In the genomic region with DNA sequence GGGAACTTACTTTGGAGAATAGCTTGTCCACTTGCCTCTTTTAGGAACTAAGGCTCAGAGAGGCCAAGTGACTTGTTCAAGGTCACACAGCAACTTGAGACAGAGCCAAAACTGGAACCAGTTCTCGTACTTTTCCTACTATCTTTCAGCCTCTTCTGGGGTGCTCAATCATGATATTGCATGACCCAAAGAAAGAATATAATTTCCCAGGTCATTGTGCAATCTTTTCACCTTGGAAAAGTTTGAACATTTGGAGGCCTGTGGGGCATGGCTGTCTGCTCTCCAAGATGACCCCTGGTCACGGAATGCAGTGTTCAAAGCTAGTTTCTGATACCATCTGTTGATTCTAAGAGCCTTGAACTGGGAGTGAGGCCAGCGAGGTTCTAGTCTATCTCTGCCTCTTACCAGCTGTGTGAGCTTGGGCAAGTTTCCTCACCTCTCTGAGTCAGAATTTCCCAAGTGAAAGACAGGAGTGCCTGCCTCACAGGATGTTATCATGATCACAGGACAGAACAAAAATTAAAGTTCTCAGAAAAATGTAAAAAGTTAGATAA, we compare ENCODE assay signal across 10 cellular contexts.
DNase-seq lines count a peak whose midpoint lies in the region; ATAC-seq, FAIRE-seq and TF ChIP-seq lines count a peak whose summit lies in the region.
"Had no signal": no experiment of that assay in that cellular context is flagged by ENCODE, and none has a peak within 500 bp of the region (broad histone marks: within the 10 kb centered on the region; RNA-seq: fewer than 3 reads in every experiment).

No MANE protein-coding gene starts in this region.

- H4K20me1 ChIP-seq in HCT116 (ENCODE audit: insufficient read depth) (no peaks in the 10 kb centered on the region), SK-N-SH (ENCODE audit: insufficient read depth) (no peaks in the 10 kb centered on the region)

- H3K4me2 ChIP-seq in HCT116 (ENCODE audit: low read length) (no peak overlapping the region), SK-N-SH (peak overlapping the region; percentile 78)

- no peak overlapping the region for H2AFZ ChIP-seq in HCT116 (ENCODE audit: low read depth, low read length, poor library complexity, severe bottlenecking)
- H2AFZ ChIP-seq in SK-N-SH (ENCODE audit: low read depth), result no peak overlapping the region

- H3K4me1 Mint-ChIP-seq in stimulated activated effector memory CD8-positive, alpha-beta T cell treated with anti-CD3 and anti-CD28 coated beads, Interleukin-12 subunit alpha, Interleukin-12 subunit beta, amount 100 ng/mL, for 72 hours, result no peaks in the 10 kb centered on the region

- H3K36me3 Mint-ChIP-seq in stimulated activated effector memory CD8-positive, alpha-beta T cell treated with anti-CD3 and anti-CD28 coated beads, Interleukin-12 subunit alpha, Interleukin-12 subunit beta, amount 100 ng/mL, for 72 hours, result no peaks in the 10 kb centered on the region
- H3K36me3 Mint-ChIP-seq: activated CD4-positive, alpha-beta memory T cell treated with anti-CD3 and anti-CD28 coated beads for 36 hours had no signal

- H3K9me3 ChIP-seq in HCT116 (ENCODE audit: control insufficient read depth in 1 of 2, insufficient read depth in 1 of 2, low read depth in 1 of 2, low read length in 2 of 2) (no peaks in the 10 kb centered on the region), SK-N-SH (no peaks in the 10 kb centered on the region)

- no peak overlapping the region for H3K4me3 Mint-ChIP-seq in stimulated activated effector memory CD8-positive, alpha-beta T cell treated with anti-CD3 and anti-CD28 coated beads, Interleukin-12 subunit alpha, Interleukin-12 subunit beta, amount 100 ng/mL, for 72 hours
- H3K4me3 Mint-ChIP-seq: activated CD4-positive, alpha-beta memory T cell treated with anti-CD3 and anti-CD28 coated beads for 36 hours had no signal

- DNase-seq in HCT116 (ENCODE audit: low read depth, low spot score) (no peak), SK-N-SH (no peak), fibroblast of peridontal ligament (ENCODE audit: extremely low read depth) (peak; percentile 62), frontal cortex (ENCODE audit: low spot score in 2 of 2) (no peak), lower leg skin (ENCODE audit: low spot score in 2 of 2) (no peak)
- DNase-seq in stimulated activated effector memory CD8-positive, alpha-beta T cell treated with anti-CD3 and anti-CD28 coated beads, Interleukin-12 subunit alpha, Interleukin-12 subunit beta, amount 100 ng/mL, for 72 hours (ENCODE audit: low spot score in 2 of 2), result no peak
- DNase-seq: activated CD4-positive, alpha-beta memory T cell treated with anti-CD3 and anti-CD28 coated beads for 36 hours; amniotic stem cell; NCI-H187 had no signal

- no peak overlapping the region for H3K27ac Mint-ChIP-seq in stimulated activated effector memory CD8-positive, alpha-beta T cell treated with anti-CD3 and anti-CD28 coated beads, Interleukin-12 subunit alpha, Interleukin-12 subunit beta, amount 100 ng/mL, for 72 hours
- H3K27ac Mint-ChIP-seq: activated CD4-positive, alpha-beta memory T cell treated with anti-CD3 and anti-CD28 coated beads for 36 hours had no signal

- no TSS peak for BruUV-seq in HCT116 (replicated peaks; lab: Mats Ljungman, UMichigan)

- no peak for TF ChIP-seq RAD21 in HCT116 (IDR thresholded peaks at IDR 0.05; ENCODE audit: low read depth)
- TF ChIP-seq RAD21 in SK-N-SH (IDR thresholded peaks at IDR 0.05; ENCODE audit: low read length), result no peak

- RAD21 ChIA-PET in HCT116 (lab: Charles Lee; ENCODE audit: low non-redundant PET in 1 of 2, low total read pairs in 2 of 2, uncharacterized antibody in 2 of 2, unreplicated experiment in 2 of 2), result no interaction called here

- ATAC-seq in HCT116 (no peak), GM18907 (IDR thresholded peaks at IDR 0.05; ENCODE audit: unreplicated experiment) (no peak)
- peak; percentile 54 for ATAC-seq in stimulated activated effector memory CD8-positive, alpha-beta T cell treated with anti-CD3 and anti-CD28 coated beads, Interleukin-12 subunit alpha, Interleukin-12 subunit beta, amount 100 ng/mL, for 72 hours

- H3K79me2 ChIP-seq in HCT116 (ENCODE audit: insufficient read depth, low read length), result no peaks in the 10 kb centered on the region
- H3K79me2 ChIP-seq in SK-N-SH (ENCODE audit: insufficient read depth), result no peaks in the 10 kb centered on the region

- no peak for TF ChIP-seq POLR2A in HCT116 (IDR thresholded peaks at IDR 0.05; ENCODE audit: borderline replicate concordance, extremely low read depth, insufficient read depth, insufficient read length)
- no peak for TF ChIP-seq POLR2A in lower leg skin (IDR thresholded peaks at IDR 0.05)

- peak in 1 of 2 experiments; percentile 20; a peak in 1 of 4 replicates for TF ChIP-seq EP300 in SK-N-SH (IDR thresholded peaks at IDR 0.05; ENCODE audit: borderline replicate concordance in 1 of 2, low read depth in 1 of 2, low read length in 1 of 2)

- CTCF ChIA-PET in HCT116 (lab: Charles Lee), result no interaction called here
- CTCF ChIA-PET in SK-N-SH (lab: Yijun Ruan, JAX), result interaction anchor here (1.0 to 2.6 kb wide), 11 partner anchors 9 to 242 kb away, joined by 3 to 15 read pairs (median 5); no protein-coding TSS in a partner anchor

- POLR2A ChIA-PET in HCT116 (lab: Charles Lee) (no interaction called here), SK-N-SH (lab: Yijun Ruan, JAX) (interaction anchor here (1.6 to 1.8 kb wide), 2 partner anchors 17 to 20 kb away, joined by 6 to 9 read pairs; no protein-coding TSS in a partner anchor)

- H3K27me3 ChIP-seq in HCT116 (ENCODE audit: insufficient read depth, low read length) (no peaks in the 10 kb centered on the region), SK-N-SH (ENCODE audit: insufficient read depth) (no peaks in the 10 kb centered on the region)

- H3K27ac ChIP-seq in HCT116 (ENCODE audit: low read depth, low read length), result no peak overlapping the region
- H3K27ac ChIP-seq in SK-N-SH (ENCODE audit: low read depth in 2 of 2, low read length in 1 of 2), result peak overlapping the region; percentile 82 to 99

- peaks cover 32% of the 10 kb centered on the region for H3F3A ChIP-seq in SK-N-SH (replicated peaks; ENCODE audit: insufficient read depth)

- H3K9ac ChIP-seq in HCT116 (ENCODE audit: low read length), result no peak overlapping the region
- H3K9ac ChIP-seq in SK-N-SH, result peak overlapping the region; percentile 35; the same call in 1 of the 2 replicates

- TF ChIP-seq CTCF in HCT116 (IDR thresholded peaks at IDR 0.05 in 2 of 3, conservative IDR thresholded peaks at IDR 0.05 in 1 of 3; ENCODE audit: borderline replicate concordance in 1 of 3, insufficient read depth in 1 of 3, low read depth in 2 of 3, low read length in 2 of 3) (no peak), SK-N-SH (IDR thresholded peaks at IDR 0.05) (no peak), lower leg skin (IDR thresholded peaks at IDR 0.05) (no peak)

- FAIRE-seq in frontal cortex (lab: Jason Lieb, UNC), result no peak

- 33% methylated on average over 3 of the region's 3 CpGs for WGBS in SK-N-SH (ENCODE audit: low lambda C conversion rate)
- 52 to 54% methylated on average over 3 of the region's 3 CpGs for WGBS in lower leg skin, 2 donors

- H3K36me3 ChIP-seq in HCT116 (ENCODE audit: control insufficient read depth in 1 of 2, insufficient read depth in 2 of 2, low read length in 2 of 2), result no peaks in the 10 kb centered on the region
- no peaks in the 10 kb centered on the region for H3K36me3 ChIP-seq in SK-N-SH (replicated peaks in 1 of 2; ENCODE audit: control insufficient read depth in 1 of 2, insufficient read depth in 2 of 2, low read length in 1 of 2)

- H3K9me3 Mint-ChIP-seq in stimulated activated effector memory CD8-positive, alpha-beta T cell treated with anti-CD3 and anti-CD28 coated beads, Interleukin-12 subunit alpha, Interleukin-12 subunit beta, amount 100 ng/mL, for 72 hours, result no peaks in the 10 kb centered on the region
- H3K9me3 Mint-ChIP-seq: activated CD4-positive, alpha-beta memory T cell treated with anti-CD3 and anti-CD28 coated beads for 36 hours had no signal

- intact Hi-C loops in HCT116 (cut with micrococcal nuclease) (no loop called here), lower leg skin (cut with DNase I; ENCODE audit: low total_unique reads) (no loop called here)

- no peaks in the 10 kb centered on the region for H3K9me2 ChIP-seq in HCT116 (ENCODE audit: insufficient read depth)
- H3K9me2 ChIP-seq in SK-N-SH, result no peaks in the 10 kb centered on the region

- H3K4me1 ChIP-seq in HCT116 (ENCODE audit: control insufficient read depth in 1 of 2, insufficient read depth in 2 of 2, low read length in 2 of 2), result peaks cover 0 to 23% of the 10 kb centered on the region in 2 experiments; a peak in 2 of 4 replicates
- H3K4me1 ChIP-seq in SK-N-SH (ENCODE audit: control insufficient read depth in 1 of 2, insufficient read depth in 2 of 2, low read depth in 1 of 2, low read length in 1 of 2), result peaks cover 24 to 49% of the 10 kb centered on the region in 2 experiments

- no peak overlapping the region for H3K4me3 ChIP-seq in HCT116 (replicated peaks in 1 of 2; ENCODE audit: low read depth in 1 of 2, low read length in 2 of 2)
- no peak overlapping the region for H3K4me3 ChIP-seq in SK-N-SH (ENCODE audit: low read depth in 2 of 2, low read length in 1 of 2)
- H3K4me3 ChIP-seq in lower leg skin (ENCODE audit: low read depth, poor library complexity, severe bottlenecking), result no peak overlapping the region

TF ChIP-seq in HCT116, 20 proteins besides CTCF, POLR2A, EP300 and RAD21:
- TF ChIP-seq POLR2AphosphoS5 (IDR thresholded peaks at IDR 0.05; ENCODE audit: low read depth, low read length), result no peak
- TF ChIP-seq, protein P1, sequence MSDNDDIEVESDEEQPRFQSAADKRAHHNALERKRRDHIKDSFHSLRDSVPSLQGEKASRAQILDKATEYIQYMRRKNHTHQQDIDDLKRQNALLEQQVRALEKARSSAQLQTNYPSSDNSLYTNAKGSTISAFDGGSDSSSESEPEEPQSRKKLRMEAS (IDR thresholded peaks at IDR 0.05), result peak; percentile 21; the same call in 1 of the 2 replicates

TF ChIP-seq in SK-N-SH, 30 proteins besides CTCF, POLR2A, EP300 and RAD21 (continues in another document):
- TF ChIP-seq EZH2phosphoT487 (IDR thresholded peaks at IDR 0.05; ENCODE audit: borderline replicate concordance, low read depth) (no peak), JUND (IDR thresholded peaks at IDR 0.05) (0 out of 2 replicates have a peak, but pooled peaks have one; percentile 22), TEAD4 (IDR thresholded peaks at IDR 0.05; ENCODE audit: borderline replicate concordance, insufficient read depth) (no peak), TCF12 (IDR thresholded peaks at IDR 0.05) (peak; percentile 32; the same call in 1 of the 2 replicates), GATA2 (CRISPR knock-in tag; IDR thresholded peaks at IDR 0.05) (no peak)
- TF ChIP-seq, protein P2, sequence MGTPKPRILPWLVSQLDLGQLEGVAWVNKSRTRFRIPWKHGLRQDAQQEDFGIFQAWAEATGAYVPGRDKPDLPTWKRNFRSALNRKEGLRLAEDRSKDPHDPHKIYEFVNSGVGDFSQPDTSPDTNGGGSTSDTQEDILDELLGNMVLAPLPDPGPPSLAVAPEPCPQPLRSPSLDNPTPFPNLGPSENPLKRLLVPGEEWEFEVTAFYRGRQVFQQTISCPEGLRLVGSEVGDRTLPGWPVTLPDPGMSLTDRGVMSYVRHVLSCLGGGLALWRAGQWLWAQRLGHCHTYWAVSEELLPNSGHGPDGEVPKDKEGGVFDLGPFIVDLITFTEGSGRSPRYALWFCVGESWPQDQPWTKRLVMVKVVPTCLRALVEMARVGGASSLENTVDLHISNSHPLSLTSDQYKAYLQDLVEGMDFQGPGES (IDR thresholded peaks at IDR 0.05; ENCODE audit: low read depth, low read length), result no peak
